In the genomic region with DNA sequence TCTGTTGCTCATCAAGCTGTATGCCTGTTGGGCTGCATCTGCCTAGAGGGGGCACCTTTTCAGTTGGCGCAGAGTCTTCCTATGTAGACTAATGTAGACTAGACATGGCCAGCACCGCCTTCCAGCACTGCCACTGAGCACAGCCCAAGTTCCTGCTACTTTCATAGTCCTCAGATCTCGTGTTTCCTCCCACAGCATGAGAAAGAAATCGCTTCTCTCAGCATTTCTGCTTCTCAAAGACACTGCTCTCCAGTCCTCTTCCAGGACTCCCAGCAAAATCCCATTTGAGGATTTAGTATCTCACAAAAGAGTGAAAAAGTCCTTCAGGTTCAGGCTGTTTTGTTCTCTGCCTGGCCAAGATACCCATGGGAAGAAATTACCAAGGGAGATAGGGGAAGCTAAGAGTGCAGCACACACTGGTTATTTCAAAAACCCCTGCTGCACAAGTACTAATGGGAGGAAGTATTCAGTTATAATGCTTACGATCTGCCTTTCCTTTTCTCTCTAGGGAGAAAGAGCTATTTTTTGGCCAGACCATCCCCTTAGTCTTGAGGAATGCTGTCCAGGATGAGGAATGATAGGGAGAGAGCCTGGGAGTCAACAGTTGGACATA, we compare ENCODE assay signal across 17 cellular contexts. TPM values are rescaled to one million over a fixed set of nuclear protein-coding genes. Genes with fewer than 3 reads are reported as not detected.
DNase-seq lines count a peak whose midpoint lies in the region; ATAC-seq and TF ChIP-seq lines count a peak whose summit lies in the region.
"Had no signal": no experiment of that assay in that cellular context is flagged by ENCODE, and none has a peak within 500 bp of the region (broad histone marks: within the 10 kb centered on the region; RNA-seq: fewer than 3 reads in every experiment).

No MANE protein-coding gene starts in this region.

- H3K27me3 Mint-ChIP-seq in activated CD8-positive, alpha-beta T cell treated with anti-CD3 and anti-CD28 coated beads for 36 hours, result peaks cover 8% of the 10 kb centered on the region

- intact Hi-C loops in heart left ventricle (cut with DNase I) (no loop called here), cardiac septum (cut with DNase I) (no loop called here), upper lobe of right lung (cut with DNase I) (no loop called here)
- intact Hi-C loops in activated CD8-positive, alpha-beta T cell treated with anti-CD3 and anti-CD28 coated beads for 36 hours (cut with micrococcal nuclease), result no loop called here

- CTCF ChIA-PET in activated CD8-positive, alpha-beta T cell treated with anti-CD3 and anti-CD28 coated beads for 36 hours (lab: Charles Lee), result no interaction called here

- H3K36me3 Mint-ChIP-seq in activated CD8-positive, alpha-beta T cell treated with anti-CD3 and anti-CD28 coated beads for 36 hours (ENCODE audit: low read depth), result no peaks in the 10 kb centered on the region
- H3K36me3 Mint-ChIP-seq: CD4-positive, alpha-beta memory T cell had no signal

- POLR2A ChIA-PET in activated CD8-positive, alpha-beta T cell treated with anti-CD3 and anti-CD28 coated beads for 36 hours (lab: Charles Lee), result interaction anchor here (0.6 to 0.7 kb wide), 2 partner anchors 35 to 177 kb away, joined by 3 read pairs; no protein-coding TSS in a partner anchor

- TF ChIP-seq CTCF in heart left ventricle (IDR thresholded peaks at IDR 0.05) (no peak), upper lobe of right lung (IDR thresholded peaks at IDR 0.05) (no peak)
- no peak for TF ChIP-seq CTCF in activated CD8-positive, alpha-beta T cell treated with anti-CD3 and anti-CD28 coated beads for 36 hours (IDR thresholded peaks at IDR 0.05)

- no peaks in the 10 kb centered on the region for H3K9me3 Mint-ChIP-seq in activated CD8-positive, alpha-beta T cell treated with anti-CD3 and anti-CD28 coated beads for 36 hours

- TF ChIP-seq POLR2A in heart left ventricle (IDR thresholded peaks at IDR 0.05), result no peak

- DNase-seq in heart left ventricle (peak in 1 of 5 donors; percentile 17), cardiac septum (ENCODE audit: low spot score) (no peak), globus pallidus (ENCODE audit: low spot score) (peak; percentile 41), mesenchymal stem cell (no peak), upper lobe of right lung (no peak), NCI-H446 treated with DMSO at 0.1 percent for 48 hours (lab: John Stamatoyannopoulos, UW) (no peak), MV-4-11 (lab: John Stamatoyannopoulos, UW) (no peak)
- DNase-seq in activated CD8-positive, alpha-beta T cell treated with anti-CD3 and anti-CD28 coated beads for 36 hours, result no peak
- DNase-seq: CD4-positive, alpha-beta memory T cell; EL; NCI-H1436 treated with DMSO at 0.1 percent for 48 hours; NCI-H2081; NCI-H2227 treated with DMSO at 0.1 percent for 48 hours; NCI-H526; OCI-M1 had no signal

- H2BK120ac ChIP-seq in mesenchymal stem cell (ENCODE audit: low read depth, low read length), result no peak overlapping the region

- no peak overlapping the region for H3K9ac ChIP-seq in mesenchymal stem cell (ENCODE audit: low read length)

- H3K14ac ChIP-seq in mesenchymal stem cell (ENCODE audit: low read length in 2 of 2), result peak overlapping the region in 1 of 2 experiments; percentile 19

- peaks cover 27% of the 10 kb centered on the region for H3K79me1 ChIP-seq in mesenchymal stem cell (replicated peaks; ENCODE audit: low read length, poor library complexity, severe bottlenecking)

- H3K4me3 ChIP-seq in heart left ventricle (no peak overlapping the region), mesenchymal stem cell (ENCODE audit: insufficient read depth in 1 of 2, low read depth in 1 of 2, low read length in 2 of 2) (no peak overlapping the region), upper lobe of right lung (no peak overlapping the region)
- H3K4me3 ChIP-seq: HAP-1 had no signal

- H3K27ac ChIP-seq in heart left ventricle (peak overlapping the region in 1 of 12 donors; percentile 50), mesenchymal stem cell (ENCODE audit: low read length, poor library complexity, severe bottlenecking) (no peak overlapping the region), upper lobe of right lung (no peak overlapping the region)
- H3K27ac ChIP-seq: RWPE1 had no signal

- H4K91ac ChIP-seq in mesenchymal stem cell (ENCODE audit: low read length), result peak overlapping the region; percentile 87

- no peak overlapping the region for H3K23ac ChIP-seq in mesenchymal stem cell (ENCODE audit: low read length in 2 of 2)

- peak overlapping the region; percentile 35 to 46 for H2BK12ac ChIP-seq in mesenchymal stem cell (ENCODE audit: low read length in 2 of 2)

- H3K18ac ChIP-seq in mesenchymal stem cell (ENCODE audit: low read depth in 1 of 2, low read length in 2 of 2), result peak overlapping the region; percentile 58 to 85

- H3K4me2 ChIP-seq in mesenchymal stem cell (ENCODE audit: low read length, poor library complexity, severe bottlenecking), result no peak overlapping the region

- H3K36me3 ChIP-seq in heart left ventricle (no peaks in the 10 kb centered on the region), mesenchymal stem cell (ENCODE audit: control insufficient read depth in 1 of 2, insufficient read depth in 2 of 2, low read depth in 1 of 2, low read length in 2 of 2) (peaks cover 0 to 8% of the 10 kb centered on the region in 2 experiments), upper lobe of right lung (no peaks in the 10 kb centered on the region)
- H3K36me3 ChIP-seq: HAP-1 had no signal

- H3K4ac ChIP-seq in mesenchymal stem cell (ENCODE audit: low read depth in 1 of 2, low read length in 2 of 2), result peak overlapping the region; percentile 17 to 85

- peak in 3 of 4 donors; percentile 31 to 47 (median 46) for ATAC-seq in heart left ventricle
- peak; percentile 70 for ATAC-seq in upper lobe of right lung
- no peak for ATAC-seq in activated CD8-positive, alpha-beta T cell treated with anti-CD3 and anti-CD28 coated beads for 36 hours

- WGBS in heart left ventricle, 4 donors, result 61 to 75% (median 72%) methylated on average over 5 of the region's 5 CpGs
- WGBS in mesenchymal stem cell, result 89% methylated on average over 5 of the region's 5 CpGs

- H2AFZ ChIP-seq in mesenchymal stem cell (ENCODE audit: low read depth, low read length), result no peak overlapping the region

- H3K9me3 ChIP-seq in heart left ventricle, result no peaks in the 10 kb centered on the region
- H3K9me3 ChIP-seq in mesenchymal stem cell (ENCODE audit: control insufficient read depth, low read length), result no peaks in the 10 kb centered on the region
- H3K9me3 ChIP-seq in upper lobe of right lung, result no peaks in the 10 kb centered on the region
- H3K9me3 ChIP-seq: HAP-1 had no signal

- peak overlapping the region; percentile 22 for H4K8ac ChIP-seq in mesenchymal stem cell (ENCODE audit: low read length)

- H3K4me3 Mint-ChIP-seq in activated CD8-positive, alpha-beta T cell treated with anti-CD3 and anti-CD28 coated beads for 36 hours, result no peak overlapping the region
- H3K4me3 Mint-ChIP-seq: CD4-positive, alpha-beta memory T cell had no signal

- H3K4me1 Mint-ChIP-seq in activated CD8-positive, alpha-beta T cell treated with anti-CD3 and anti-CD28 coated beads for 36 hours (ENCODE audit: low read depth), result no peaks in the 10 kb centered on the region
- H3K4me1 Mint-ChIP-seq: CD4-positive, alpha-beta memory T cell had no signal

- no peak overlapping the region for H2BK5ac ChIP-seq in mesenchymal stem cell (ENCODE audit: low read depth, low read length, poor library complexity, severe bottlenecking)

- no peak overlapping the region for H2BK15ac ChIP-seq in mesenchymal stem cell (ENCODE audit: low read depth, poor library complexity, severe bottlenecking)

- peaks cover 0 to 10% (median 0%) of the 10 kb centered on the region in 12 donors for H3K4me1 ChIP-seq in heart left ventricle
- no peaks in the 10 kb centered on the region for H3K4me1 ChIP-seq in mesenchymal stem cell (ENCODE audit: control insufficient read depth, insufficient read depth, low read depth, low read length)
- H3K4me1 ChIP-seq in upper lobe of right lung, result no peaks in the 10 kb centered on the region
- H3K4me1 ChIP-seq: HAP-1 had no signal

- no peak overlapping the region for H3K27ac Mint-ChIP-seq in activated CD8-positive, alpha-beta T cell treated with anti-CD3 and anti-CD28 coated beads for 36 hours
- H3K27ac Mint-ChIP-seq: CD4-positive, alpha-beta memory T cell had no signal

- H3K27me3 ChIP-seq in heart left ventricle (no peaks in the 10 kb centered on the region), mesenchymal stem cell (ENCODE audit: control insufficient read depth in 1 of 2, insufficient read depth in 1 of 2, low read length in 2 of 2) (no peaks in the 10 kb centered on the region), upper lobe of right lung (no peaks in the 10 kb centered on the region)

- no peak overlapping the region for H2AK5ac ChIP-seq in mesenchymal stem cell (ENCODE audit: low read length, severe bottlenecking)

RNA-seq across cellular contexts. Expression of a gene that starts 35.7 kb away (rescaled TPM):
- total RNA-seq in heart left ventricle (10 to 100 TPM in 4 of 9 donors, 1 to 10 TPM in 5; 6.5 to 18.5 (median 7.8) TPM), cardiac septum (7.7 TPM), upper lobe of right lung (29.0 TPM)
- polyA plus RNA-seq in heart left ventricle, result 1 to 10 TPM; 2.7 to 3.6 TPM
- 34.2 TPM for polyA plus RNA-seq in mesenchymal stem cell (2013, experiment 1 of 2)
- polyA plus RNA-seq in mesenchymal stem cell (2013, experiment 2 of 2), result 37.1 TPM
- total RNA-seq in activated CD8-positive, alpha-beta T cell treated with anti-CD3 and anti-CD28 coated beads for 36 hours, result 1 to 10 TPM; 4.6 TPM
